21 cellular contexts compared by ENCODE assay signal in the genomic region with DNA sequence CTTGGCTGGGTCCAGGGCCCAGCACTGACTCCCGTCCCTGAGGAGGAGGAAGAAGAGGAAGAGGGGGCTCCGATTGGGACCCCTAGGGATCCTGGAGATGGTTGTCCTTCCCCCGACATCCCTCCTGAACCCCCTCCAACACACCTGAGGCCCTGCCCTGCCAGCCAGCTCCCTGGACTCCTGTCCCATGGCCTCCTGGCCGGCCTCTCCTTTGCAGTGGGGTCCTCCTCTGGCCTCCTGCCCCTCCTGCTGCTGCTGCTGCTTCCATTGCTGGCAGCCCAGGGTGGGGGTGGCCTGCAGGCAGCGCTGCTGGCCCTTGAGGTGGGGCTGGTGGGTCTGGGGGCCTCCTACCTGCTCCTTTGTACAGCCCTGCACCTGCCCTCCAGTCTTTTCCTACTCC. TPM values are rescaled to one million over a fixed set of nuclear protein-coding genes. Genes with fewer than 3 reads are reported as not detected.
"Had no signal": no experiment of that assay in that cellular context is flagged by ENCODE, and none has a peak within 500 bp of the region (broad histone marks: within the 10 kb centered on the region; RNA-seq: fewer than 3 reads in every experiment).

No MANE protein-coding gene starts in this region.

- DNase-seq: effector memory CD4-positive, alpha-beta T cell; glutamatergic neuron; immature natural killer cell; left ventricle myocardium inferior; mesenchymal stem cell; midbrain; sigmoid colon; stimulated activated CD4-positive, alpha-beta T cell treated with anti-CD3 and anti-CD28 coated beads, Interleukin-12 subunit alpha, Interleukin-12 subunit beta, amount 100 ng/mL, for 4 hours; stimulated activated CD4-positive, alpha-beta T cell treated with anti-CD3 and anti-CD28 coated beads, Interleukin-2, amount 100 ng/mL, for 48 hours; transverse colon had no signal

- H3K27ac Mint-ChIP-seq: immature natural killer cell; natural killer cell treated with Interleukin-12 subunit alpha and Interleukin-12 subunit beta and Interleukin-15 and Interleukin-18, amount 100 ng/mL, for 72 hours; stimulated activated naive CD8-positive, alpha-beta T cell treated with anti-CD3 and anti-CD28 coated beads, Interleukin-15, Interleukin-2, amounts not matched to agents 100 ng/mL and 50 ng/mL, for 24 hours had no signal

- H3K4me1 ChIP-seq: esophagus muscularis mucosa, gastroesophageal sphincter, sigmoid colon had no signal

- H3K27ac ChIP-seq: epithelial cell of prostate, esophagus muscularis mucosa, gastroesophageal sphincter, left ventricle myocardium inferior, neutrophil, sigmoid colon, thoracic aorta, transverse colon had no signal

- H3K4me3 Mint-ChIP-seq: central memory CD8-positive, alpha-beta T cell; immature natural killer cell; natural killer cell treated with Interleukin-12 subunit alpha and Interleukin-12 subunit beta and Interleukin-15 and Interleukin-18, amount 100 ng/mL, for 72 hours; stimulated activated naive CD8-positive, alpha-beta T cell treated with anti-CD3 and anti-CD28 coated beads, Interleukin-15, Interleukin-2, amounts not matched to agents 100 ng/mL and 50 ng/mL, for 24 hours had no signal

- H3K9me3 ChIP-seq: esophagus muscularis mucosa, gastroesophageal sphincter, left ventricle myocardium inferior, neutrophil, sigmoid colon, thoracic aorta, transverse colon had no signal

- H3K27me3 Mint-ChIP-seq: central memory CD8-positive, alpha-beta T cell; natural killer cell treated with Interleukin-12 subunit alpha and Interleukin-12 subunit beta and Interleukin-15 and Interleukin-18, amount 100 ng/mL, for 72 hours; stimulated activated naive CD8-positive, alpha-beta T cell treated with anti-CD3 and anti-CD28 coated beads, Interleukin-15, Interleukin-2, amounts not matched to agents 100 ng/mL and 50 ng/mL, for 24 hours had no signal

- H3K27me3 ChIP-seq: esophagus muscularis mucosa, gastroesophageal sphincter, neutrophil, sigmoid colon, transverse colon had no signal

- H3K4me3 ChIP-seq: esophagus muscularis mucosa, gastroesophageal sphincter, left ventricle myocardium inferior, lung, sigmoid colon, skin epidermis, thoracic aorta, transverse colon had no signal

- ATAC-seq: gastroesophageal sphincter had no signal

- H3K9me3 Mint-ChIP-seq: central memory CD8-positive, alpha-beta T cell; immature natural killer cell; natural killer cell treated with Interleukin-12 subunit alpha and Interleukin-12 subunit beta and Interleukin-15 and Interleukin-18, amount 100 ng/mL, for 72 hours; stimulated activated naive CD8-positive, alpha-beta T cell treated with anti-CD3 and anti-CD28 coated beads, Interleukin-15, Interleukin-2, amounts not matched to agents 100 ng/mL and 50 ng/mL, for 24 hours had no signal

RNA-seq across cellular contexts. Expression of a gene that starts 23.9 kb away (rescaled TPM):
- total RNA-seq: natural killer cell treated with Interleukin-12 subunit alpha and Interleukin-12 subunit beta and Interleukin-15 and Interleukin-18, amount 100 ng/mL, for 72 hours; osteoblast had no signal
- polyA plus RNA-seq: immature natural killer cell had no signal
